ENCODE assay signal across 12 cellular contexts in genomic region chr1:35932941-35933340, GRCh38. TPM values are rescaled to one million over a fixed set of nuclear protein-coding genes. Genes with fewer than 3 reads are reported as not detected.
DNase-seq lines count a peak whose midpoint lies in the region; ATAC-seq, FAIRE-seq and TF ChIP-seq lines count a peak whose summit lies in the region.
"Had no signal": no experiment of that assay in that cellular context is flagged by ENCODE, and none has a peak within 500 bp of the region (broad histone marks: within the 10 kb centered on the region; RNA-seq: fewer than 3 reads in every experiment).

No MANE protein-coding gene starts in this region.

- POLR2A ChIA-PET in A549 (lab: Yijun Ruan, JAX): no interaction called here

- TF ChIP-seq RAD21 in A549 (conservative IDR thresholded peaks at IDR 0.05 in 1 of 2, IDR thresholded peaks at IDR 0.05 in 1 of 2): no peak

- H4K20me1 ChIP-seq in DOHH2 (ENCODE audit: control insufficient read depth, insufficient read depth, low read depth, low read length): no peaks in the 10 kb centered on the region
- H4K20me1 ChIP-seq in fibroblast of lung (ENCODE audit: control insufficient read depth, extremely low read depth, insufficient read depth, low read length): no peaks in the 10 kb centered on the region

- H3K9me3 ChIP-seq in A549 (no peaks in the 10 kb centered on the region), DOHH2 (ENCODE audit: control insufficient read depth, insufficient read depth, low read length) (no peaks in the 10 kb centered on the region), RWPE2 (ENCODE audit: severe bottlenecking) (no peaks in the 10 kb centered on the region), fibroblast of lung (ENCODE audit: control insufficient read depth, insufficient read depth, low read depth, low read length) (no peaks in the 10 kb centered on the region), stomach (no peaks in the 10 kb centered on the region)

- H3F3A ChIP-seq in DOHH2 (ENCODE audit: control insufficient read depth, insufficient read depth): peaks cover 11% of the 10 kb centered on the region

- H3K27ac ChIP-seq in A549: no peak overlapping the region
- H3K27ac ChIP-seq in DOHH2 (ENCODE audit: low read depth, low read length): no peak overlapping the region
- no peak overlapping the region for H3K27ac ChIP-seq in RWPE2 (ENCODE audit: poor library complexity, severe bottlenecking)
- no peak overlapping the region for H3K27ac ChIP-seq in fibroblast of lung (ENCODE audit: insufficient read depth, low read length)
- no peak overlapping the region for H3K27ac ChIP-seq in stomach

- FAIRE-seq in A549 (lab: Jason Lieb, UNC): no peak

- H3K4me1 ChIP-seq in A549: peaks cover 23% of the 10 kb centered on the region; the same call in 2 of the 3 replicates
- peaks cover 48% of the 10 kb centered on the region for H3K4me1 ChIP-seq in DOHH2 (ENCODE audit: control insufficient read depth, low read length)
- H3K4me1 ChIP-seq in RWPE2 (ENCODE audit: insufficient read depth, poor library complexity, severe bottlenecking): peaks cover 13% of the 10 kb centered on the region
- H3K4me1 ChIP-seq in fibroblast of lung (ENCODE audit: control insufficient read depth, extremely low read depth, insufficient read depth, low read length): peaks cover 4% of the 10 kb centered on the region
- H3K4me1 ChIP-seq in stomach: peaks cover 0 to 67% (median 41%) of the 10 kb centered on the region in 4 donors

- H3K9me2 ChIP-seq in DOHH2 (replicated peaks; ENCODE audit: control insufficient read depth, low read length): no peaks in the 10 kb centered on the region

- H3K27me3 ChIP-seq in DOHH2 (ENCODE audit: control insufficient read depth, low read length): no peaks in the 10 kb centered on the region
- no peaks in the 10 kb centered on the region for H3K27me3 ChIP-seq in RWPE2 (ENCODE audit: insufficient read depth, poor library complexity, severe bottlenecking)
- no peaks in the 10 kb centered on the region for H3K27me3 ChIP-seq in fibroblast of lung (ENCODE audit: control insufficient read depth, insufficient read depth, low read length)
- H3K27me3 ChIP-seq in stomach: no peaks in the 10 kb centered on the region

- peak overlapping the region; percentile 80; the same call in 2 of the 3 replicates for H3K4me2 ChIP-seq in A549
- H3K4me2 ChIP-seq in DOHH2 (ENCODE audit: low read length): peak overlapping the region; percentile 61
- peak overlapping the region; percentile 89 for H3K4me2 ChIP-seq in fibroblast of lung (ENCODE audit: extremely low read depth, insufficient read depth, low read length)

- CTCF ChIA-PET in A549 (lab: Yijun Ruan, JAX): no interaction called here

- peaks cover 66% of the 10 kb centered on the region for H3K79me2 ChIP-seq in DOHH2 (ENCODE audit: control insufficient read depth, low read length)
- H3K79me2 ChIP-seq in fibroblast of lung (ENCODE audit: control insufficient read depth, insufficient read depth, low read length): peaks cover 49% of the 10 kb centered on the region

- H3K9ac ChIP-seq in fibroblast of lung (ENCODE audit: insufficient read depth, low read length): no peak overlapping the region

- TF ChIP-seq EP300 in A549 (IDR thresholded peaks at IDR 0.05): no peak
- TF ChIP-seq EP300 in stomach (IDR thresholded peaks at IDR 0.05): no peak

- DNase-seq in A549 (ENCODE audit: low read depth in 1 of 2, low spot score in 1 of 2): no peak
- DNase-seq in RWPE2 (ENCODE audit: low spot score): no peak
- no peak for DNase-seq in fibroblast of lung (ENCODE audit: low read depth in 2 of 2)
- no peak for DNase-seq in OCI-M2 (lab: John Stamatoyannopoulos, UW; ENCODE audit: unreplicated experiment)
- DNase-seq in stomach: no peak
- DNase-seq in hypothalamus (lab: John Stamatoyannopoulos, UW): no peak
- DNase-seq: activated naive CD4-positive, alpha-beta T cell treated with Interleukin-2 at 50 U/mL for 16 hours; effector CD4-positive, alpha-beta T cell; hippocampal formation; NCI-H2029 had no signal

- no peak for TF ChIP-seq CTCF in A549 (IDR thresholded peaks at IDR 0.05)
- TF ChIP-seq CTCF in DOHH2 (IDR thresholded peaks at IDR 0.05; ENCODE audit: low read depth, low read length, poor library complexity, severe bottlenecking): no peak
- no peak for TF ChIP-seq CTCF in RWPE2 (IDR thresholded peaks at IDR 0.05; ENCODE audit: poor library complexity, severe bottlenecking)
- TF ChIP-seq CTCF in fibroblast of lung (conservative IDR thresholded peaks at IDR 0.05 in 1 of 2, IDR thresholded peaks at IDR 0.05 in 1 of 2; ENCODE audit: low read depth in 1 of 2, low read length in 2 of 2): no peak
- no peak for TF ChIP-seq CTCF in stomach (IDR thresholded peaks at IDR 0.05)

- intact Hi-C loops in stomach (cut with DNase I; ENCODE audit: low total_unique reads): no loop called here

- H2AFZ ChIP-seq in fibroblast of lung (ENCODE audit: low read length): no peak overlapping the region

- ATAC-seq in A549: no peak
- ATAC-seq in RWPE2 (ENCODE audit: low read depth): no peak
- no peak for ATAC-seq in HG02884 (IDR thresholded peaks at IDR 0.05; ENCODE audit: unreplicated experiment)

- TF ChIP-seq POLR2A in A549 (IDR thresholded peaks at IDR 0.05; ENCODE audit: low read length): no peak
- TF ChIP-seq POLR2A in stomach (IDR thresholded peaks at IDR 0.05): no peak

- H3K36me3 ChIP-seq in DOHH2 (ENCODE audit: control insufficient read depth, low read length) (0 out of 2 replicates have a peak, but pooled peaks cover 3% of the 10 kb centered on the region), RWPE2 (ENCODE audit: low read depth) (no peaks in the 10 kb centered on the region), fibroblast of lung (ENCODE audit: control insufficient read depth, insufficient read depth, low read length) (no peaks in the 10 kb centered on the region), stomach (no peaks in the 10 kb centered on the region)

- H3K4me3 ChIP-seq in A549 (no peak overlapping the region), DOHH2 (ENCODE audit: low read length) (peak overlapping the region; percentile 80), RWPE2 (ENCODE audit: severe bottlenecking) (peak overlapping the region; percentile 90), fibroblast of lung (replicated peaks in 1 of 4; ENCODE audit: control extremely low read depth in 1 of 4, insufficient read depth in 1 of 4, low read depth in 3 of 4, low read length in 4 of 4) (peak overlapping the region in 2 of 4 experiments; percentile 83 to 86), stomach (no peak overlapping the region)

TF ChIP-seq in A549, 52 proteins besides CTCF, POLR2A, EP300 and RAD21 (continues in another document):
- no peak for TF ChIP-seq BCL3 (IDR thresholded peaks at IDR 0.05)
- no peak for TF ChIP-seq MAFK (IDR thresholded peaks at IDR 0.05; ENCODE audit: partially characterized antibody)
- TF ChIP-seq NR3C1 (IDR thresholded peaks at IDR 0.05): no peak
- no peak for TF ChIP-seq USF2 (IDR thresholded peaks at IDR 0.05)
- no peak for TF ChIP-seq TP53 (CRISPR knock-in tag; IDR thresholded peaks at IDR 0.05)
- TF ChIP-seq HEYL (CRISPR knock-in tag; IDR thresholded peaks at IDR 0.05): no peak
- no peak for TF ChIP-seq CBX2 (IDR thresholded peaks at IDR 0.05; ENCODE audit: borderline replicate concordance, low read depth)
- TF ChIP-seq RNF2 (IDR thresholded peaks at IDR 0.05; ENCODE audit: borderline replicate concordance, low read depth): no peak
- no peak for TF ChIP-seq RARB (CRISPR knock-in tag; IDR thresholded peaks at IDR 0.05)
- TF ChIP-seq ESRRA (IDR thresholded peaks at IDR 0.05; ENCODE audit: borderline replicate concordance, low read length): no peak

RNA-seq across cellular contexts. Expression of gene AGO3, which starts 2.0 kb away (rescaled TPM):
- polyA plus RNA-seq in A549 (2011; rRNA removed) (14.7 and 19.8 TPM in 2 replicates), A549 (2017; fragmentation: RNase III; extraction: RNeasy Plus Mini Kit Qiagen cat#74134 plus additional on column Dnase treatment) (3.8 to 4.3 TPM (median 4.3 TPM) in 3 replicates), fibroblast of lung (17.4 and 19.6 TPM in 2 replicates), stomach (1 to 10 TPM; 1.9 to 2.3 (median 2.2) TPM)
- 4.9 and 5.5 TPM in 2 replicates for polyA plus RNA-seq in A549 (2012; cell fraction: cytosol; rRNA removed)
- 5.1 TPM in 2 replicates for polyA plus RNA-seq in A549 (2012; cell fraction: nucleus; rRNA removed)
- polyA minus RNA-seq in A549 (2011; rRNA and poly(A)+ RNA removed): 49.1 and 60.3 TPM in 2 replicates
- total RNA-seq in fibroblast of lung (7.4 and 12.9 TPM in 2 replicates), stomach (10 to 100 TPM; 11.9 to 33.8 (median 13.9) TPM)
- 8.9 and 9.0 TPM in 2 replicates for polyA plus RNA-seq in fibroblast of lung (2012)
- 95.7 and 113 TPM in 2 replicates for polyA minus RNA-seq in fibroblast of lung (ENCODE audit: low replicate concordance)

RNA-seq across cellular contexts. Expression of gene AGO1, which starts 49.9 kb away (rescaled TPM):
- polyA plus RNA-seq in A549 (2011; rRNA removed) (7.0 and 10.6 TPM in 2 replicates), A549 (2017; fragmentation: RNase III; extraction: RNeasy Plus Mini Kit Qiagen cat#74134 plus additional on column Dnase treatment) (5.2 to 5.7 TPM (median 5.6 TPM) in 3 replicates), fibroblast of lung (12.8 and 17.5 TPM in 2 replicates), stomach (1 to 10 TPM; 2.2 to 3.7 (median 3.4) TPM)
- polyA plus RNA-seq in A549 (2012; cell fraction: cytosol; rRNA removed): 4.3 and 5.4 TPM in 2 replicates
- 4.7 and 4.9 TPM in 2 replicates for polyA plus RNA-seq in A549 (2012; cell fraction: nucleus; rRNA removed)
- 39.4 and 43.1 TPM in 2 replicates for polyA minus RNA-seq in A549 (2011; rRNA and poly(A)+ RNA removed)
- total RNA-seq in fibroblast of lung (6.9 and 7.6 TPM in 2 replicates), stomach (10 to 100 TPM in 4 of 5 donors, 1 to 10 TPM in 1; 8.0 to 20.3 (median 12.3) TPM)
- polyA plus RNA-seq in fibroblast of lung (2012): 11.5 and 11.7 TPM in 2 replicates
- 53.6 and 74.9 TPM in 2 replicates for polyA minus RNA-seq in fibroblast of lung (ENCODE audit: low replicate concordance)

Comparison
In these comparisons a context has a peak if more than half of its experiments do, and no peak if none do; other contexts are left out.
1. H3K4me3 ChIP-seq: peak in DOHH2 (single experiment) and RWPE2 (single experiment); none in A549 (single experiment) and stomach (0 of 4).
2. Peak in every context shown above with its lines, with median percentiles within 50 percentile points of each other: H3K4me2 ChIP-seq.